Comparison of ENCODE assay signal across 16 cellular contexts in the genomic region with DNA sequence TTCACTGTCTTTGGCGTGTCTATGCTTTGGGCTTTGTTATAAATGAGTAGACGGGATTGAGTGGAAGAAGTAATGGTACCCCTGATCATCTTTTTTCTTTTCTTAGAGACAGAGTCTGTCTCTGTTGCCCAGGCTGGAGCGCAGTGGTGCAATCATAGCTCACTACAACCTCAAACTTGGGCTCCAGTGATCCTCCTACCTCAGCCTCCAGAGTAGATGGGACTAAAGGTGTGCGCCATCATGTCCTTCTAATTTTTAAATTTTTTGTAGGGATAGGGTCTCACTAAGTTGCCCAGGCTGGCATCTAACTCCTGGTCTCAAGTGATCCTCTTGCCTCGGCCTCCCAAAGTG. TPM values are rescaled to one million over a fixed set of nuclear protein-coding genes. Genes with fewer than 3 reads are reported as not detected.
DNase-seq lines count a peak whose midpoint lies in the region; TF ChIP-seq lines count a peak whose summit lies in the region.
"Had no signal": no experiment of that assay in that cellular context is flagged by ENCODE, and none has a peak within 500 bp of the region (broad histone marks: within the 10 kb centered on the region; RNA-seq: fewer than 3 reads in every experiment).

No MANE protein-coding gene starts in this region.

- H3K4me3 Mint-ChIP-seq in H9 (no peak overlapping the region), glutamatergic neuron (ENCODE audit: unreplicated experiment) (peak overlapping the region; percentile 22)

- no peak overlapping the region for H3K4ac ChIP-seq in H9 (ENCODE audit: low read depth, low read length)

- no peak overlapping the region for H2BK12ac ChIP-seq in H9 (ENCODE audit: insufficient read length, low read depth, low read length)

- H3K9me3 Mint-ChIP-seq in H9 (peaks cover 0 to 4% of the 10 kb centered on the region in 2 experiments; a peak in 2 of 5 replicates), glutamatergic neuron (ENCODE audit: unreplicated experiment) (peaks cover 2% of the 10 kb centered on the region)

- H3K18ac ChIP-seq in H9 (ENCODE audit: insufficient read length, low read depth, low read length), result no peak overlapping the region

- no peak overlapping the region for H2AFZ ChIP-seq in H9 (ENCODE audit: low read length)

- no peaks in the 10 kb centered on the region for H3K79me1 ChIP-seq in H9 (ENCODE audit: insufficient read depth, low read depth, low read length, poor library complexity, severe bottlenecking)

- H3K14ac ChIP-seq in H9 (ENCODE audit: insufficient read depth, low read length), result no peak overlapping the region

- no peak overlapping the region for H2BK20ac ChIP-seq in H9 (ENCODE audit: low read depth, low read length, poor library complexity, severe bottlenecking)

- no peak overlapping the region for H4K5ac ChIP-seq in H9 (ENCODE audit: insufficient read length, low read depth, low read length)

- H2BK120ac ChIP-seq in H9 (ENCODE audit: low read depth, low read length, poor library complexity, severe bottlenecking), result no peak overlapping the region

- peaks cover 13 to 17% of the 10 kb centered on the region in 2 experiments for H3K4me1 Mint-ChIP-seq in H9
- H3K4me1 Mint-ChIP-seq in glutamatergic neuron (ENCODE audit: low read depth, unreplicated experiment), result peaks cover 2% of the 10 kb centered on the region

- no peaks in the 10 kb centered on the region for H3K36me3 Mint-ChIP-seq in H9 (ENCODE audit: insufficient read depth in 1 of 3, low read depth in 3 of 3)
- no peaks in the 10 kb centered on the region for H3K36me3 Mint-ChIP-seq in glutamatergic neuron (ENCODE audit: unreplicated experiment)

- CTCF ChIA-PET in RWPE1 (lab: Yijun Ruan, JAX), result interaction anchor here (0.6 to 4.0 kb wide), 7 partner anchors 8 to 752 kb away, joined by 3 to 34 read pairs (median 5); no protein-coding TSS in a partner anchor

- H3K56ac ChIP-seq in H9 (ENCODE audit: insufficient read length, low read depth, low read length), result no peak overlapping the region

- no peak overlapping the region for H3T11ph ChIP-seq in H9 (ENCODE audit: low read length)

- H3K27me3 Mint-ChIP-seq in H9 (ENCODE audit: low read depth) (peaks cover 3% of the 10 kb centered on the region), glutamatergic neuron (ENCODE audit: unreplicated experiment) (peaks cover 8% of the 10 kb centered on the region)

- no peak for DNase-seq in H9
- no peak for DNase-seq in RWPE1 (ENCODE audit: low spot score)
- DNase-seq in glutamatergic neuron, result no peak
- DNase-seq in COR-L47 (lab: John Stamatoyannopoulos, UW), result no peak
- no peak for DNase-seq in D341Med (ENCODE audit: low spot score)
- DNase-seq in GM20000 (ENCODE audit: low spot score), result no peak
- DNase-seq: GF-D8, NCI-H1417 treated with DMSO at 0.1 percent for 48 hours, NCI-H187 treated with DMSO at 0.1 percent for 48 hours had no signal

- no peak overlapping the region for H2BK5ac ChIP-seq in H9 (ENCODE audit: insufficient read length, low read length)

- no peak overlapping the region for H2BK15ac ChIP-seq in H9 (ENCODE audit: low read depth, low read length)

- H4K91ac ChIP-seq in H9 (ENCODE audit: insufficient read length, low read depth, low read length), result no peak overlapping the region

- WGBS in H9 (ENCODE audit: extremely low coverage, insufficient read length, low lambda C conversion rate), result no CpG with 5 or more reads among the region's 5 CpGs

- no peaks in the 10 kb centered on the region for H3K23me2 ChIP-seq in H9 (ENCODE audit: insufficient read length, low read depth, low read length, poor library complexity, severe bottlenecking)

- no peak overlapping the region for H2AK5ac ChIP-seq in H9 (ENCODE audit: insufficient read length, low read length)

- H3K27ac Mint-ChIP-seq in H9, result no peak overlapping the region
- peak overlapping the region; percentile 4 for H3K27ac Mint-ChIP-seq in glutamatergic neuron (ENCODE audit: unreplicated experiment)
- H3K27ac Mint-ChIP-seq: GM23338 had no signal

- H3K9me3 ChIP-seq in H9 (ENCODE audit: control insufficient read depth, low read depth, low read length), result no peaks in the 10 kb centered on the region
- H3K9me3 ChIP-seq: A549; BLaER1 treated with 17β-estradiol and CSF1 and Interleukin-3, amounts not matched to agents 10 nM and 100 nM; Caco-2; SJCRH30 had no signal

- H4K20me1 ChIP-seq in H9 (ENCODE audit: control insufficient read depth, insufficient read depth, insufficient read length), result no peaks in the 10 kb centered on the region
- H4K20me1 ChIP-seq: BLaER1 treated with 17β-estradiol and CSF1 and Interleukin-3, amounts not matched to agents 10 nM and 100 nM had no signal

- H3K27me3 ChIP-seq in H9 (ENCODE audit: insufficient read depth, low read length), result no peaks in the 10 kb centered on the region
- H3K27me3 ChIP-seq: BLaER1 treated with 17β-estradiol and CSF1 and Interleukin-3, amounts not matched to agents 10 nM and 100 nM had no signal

- no peak overlapping the region for H4K8ac ChIP-seq in H9 (replicated peaks; ENCODE audit: insufficient read length, low read depth, low read length)

- no peak overlapping the region for H3K23ac ChIP-seq in H9 (ENCODE audit: insufficient read length, low read depth, low read length)

- no peaks in the 10 kb centered on the region for H3K4me1 ChIP-seq in H9 (ENCODE audit: insufficient read depth, low read length)
- H3K4me1 ChIP-seq: BLaER1 treated with 17β-estradiol and CSF1 and Interleukin-3, amounts not matched to agents 10 nM and 100 nM; Caco-2; SJCRH30 had no signal

- POLR2A ChIA-PET in RWPE1 (lab: Yijun Ruan, JAX; ENCODE audit: low non-redundant PET), result no interaction called here

- H3K27ac ChIP-seq in 22Rv1, result no peak overlapping the region
- no peak overlapping the region for H3K27ac ChIP-seq in H9 (ENCODE audit: insufficient read length, low read depth, low read length)
- no peak overlapping the region for H3K27ac ChIP-seq in RWPE1
- H3K27ac ChIP-seq: A549; BLaER1 treated with 17β-estradiol and CSF1 and Interleukin-3, amounts not matched to agents 10 nM and 100 nM; SJCRH30 had no signal

- TF ChIP-seq CTCF in 22Rv1 (IDR thresholded peaks at IDR 0.05) (peak; percentile 41), H9 (conservative IDR thresholded peaks at IDR 0.05) (peak; percentile 4; the same call in 1 of the 3 replicates), RWPE1 (conservative IDR thresholded peaks at IDR 0.05; ENCODE audit: low read depth) (peak; percentile 42; the same call in 1 of the 2 replicates), glutamatergic neuron (IDR thresholded peaks at IDR 0.05; ENCODE audit: partially characterized antibody, unreplicated experiment) (peak; percentile 47), GM20000 (IDR thresholded peaks at IDR 0.05; ENCODE audit: extremely low read depth, missing control alignments) (no peak)

- no peaks in the 10 kb centered on the region for H3K79me2 ChIP-seq in H9 (ENCODE audit: insufficient read depth, low read length)

- H3K4me2 ChIP-seq in H9 (ENCODE audit: insufficient read depth, insufficient read length, low read length), result no peak overlapping the region
- H3K4me2 ChIP-seq: BLaER1 treated with 17β-estradiol and CSF1 and Interleukin-3, amounts not matched to agents 10 nM and 100 nM had no signal

- H3K9ac ChIP-seq in H9 (ENCODE audit: extremely low read depth, insufficient read length, low read length), result no peak overlapping the region
- H3K9ac ChIP-seq: BLaER1 treated with 17β-estradiol and CSF1 and Interleukin-3, amounts not matched to agents 10 nM and 100 nM had no signal

RNA-seq across cellular contexts. Expression of a gene that starts 14.9 kb away (rescaled TPM):
- total RNA-seq in H9 (2021), result 137 and 138 TPM in 2 replicates
- total RNA-seq in glutamatergic neuron (ENCODE audit: unreplicated experiment), result 8.7 TPM
- total RNA-seq: MCF 10A had no signal

Comparison
In these comparisons a context has a peak if more than half of its experiments do, and no peak if none do; other contexts are left out.
1. RNA of a gene that starts 14.9 kb away (total RNA-seq): 137 to 138 TPM in H9; 8.7 TPM in glutamatergic neuron (single experiment); every median in the first group is over 10 times any median in the second.